2 cellular contexts compared by ENCODE assay signal in genomic region chr14:52032196-52032865, GRCh38.
TF ChIP-seq lines count a peak whose summit lies in the region.

No MANE protein-coding gene starts in this region.

TF ChIP-seq in liver, 16 proteins besides CTCF, POLR2A, EP300 and RAD21:
- TF ChIP-seq FOXA1 (IDR thresholded peaks at IDR 0.05) (no peak), TAF1 (conservative IDR thresholded peaks at IDR 0.05) (no peak), ZBTB33 (IDR thresholded peaks at IDR 0.05) (no peak), RXRA (IDR thresholded peaks at IDR 0.05) (peak in 1 of 2 donors; percentile 19), MAX (IDR thresholded peaks at IDR 0.05) (no peak), NR2F2 (IDR thresholded peaks at IDR 0.05) (peak; percentile 32), FOXA2 (IDR thresholded peaks at IDR 0.05) (no peak), ATF3 (IDR thresholded peaks at IDR 0.05) (no peak)

TF ChIP-seq in HepG2, 621 proteins besides CTCF, POLR2A, EP300 and RAD21:
- no peak for TF ChIP-seq KDM4B (CRISPR knock-in tag; IDR thresholded peaks at IDR 0.05)
- TF ChIP-seq ZNF646 (CRISPR knock-in tag; IDR thresholded peaks at IDR 0.05): no peak
- TF ChIP-seq ZNF124 (CRISPR knock-in tag; IDR thresholded peaks at IDR 0.05): no peak
- no peak for TF ChIP-seq CREBL2 (CRISPR knock-in tag; IDR thresholded peaks at IDR 0.05; ENCODE audit: borderline replicate concordance)
- no peak for TF ChIP-seq ZNF724P (CRISPR knock-in tag; IDR thresholded peaks at IDR 0.05; ENCODE audit: borderline replicate concordance)
